ENCODE assay signal across 1 cellular context in genomic region chr9:104745852-104746251, GRCh38.
TF ChIP-seq lines count a peak whose summit lies in the region.

No MANE protein-coding gene starts in this region.

TF ChIP-seq in K562, 482 proteins besides CTCF, POLR2A, EP300 and RAD21 (continued from another document and continues in another):
- TF ChIP-seq SMARCE1 (IDR thresholded peaks at IDR 0.05) (peak; percentile 64), NCOA6 (IDR thresholded peaks at IDR 0.05) (no peak), CHCHD3 (CRISPR knock-in tag; IDR thresholded peaks at IDR 0.05) (no peak), HNRNPUL1 (IDR thresholded peaks at IDR 0.05; ENCODE audit: low read length) (no peak), HMG20B (CRISPR knock-in tag; IDR thresholded peaks at IDR 0.05) (0 out of 2 replicates have a peak, but pooled peaks have one; percentile 22), ETS1 (conservative IDR thresholded peaks at IDR 0.05; ENCODE audit: control insufficient read depth, low read depth, low read length) (no peak), ZNF124 (CRISPR knock-in tag; IDR thresholded peaks at IDR 0.05) (no peak), CHD4 (IDR thresholded peaks at IDR 0.05; ENCODE audit: insufficient read depth, insufficient replicate concordance, low read depth, low read length, poor library complexity, severe bottlenecking) (no peak), ZNF184 (CRISPR knock-in tag; IDR thresholded peaks at IDR 0.05) (no peak), HDAC8 (tag; IDR thresholded peaks at IDR 0.05) (no peak), JUNB (CRISPR knock-in tag; conservative IDR thresholded peaks at IDR 0.05) (no peak), ZNF408 (CRISPR knock-in tag; IDR thresholded peaks at IDR 0.05; ENCODE audit: low read depth) (no peak), KAT2B (IDR thresholded peaks at IDR 0.05; ENCODE audit: low read depth, low read length) (no peak), GMEB1 (CRISPR knock-in tag; IDR thresholded peaks at IDR 0.05) (no peak), MGA (IDR thresholded peaks at IDR 0.05) (no peak), TAF1 (IDR thresholded peaks at IDR 0.05; ENCODE audit: control insufficient read depth, extremely low read depth, insufficient read depth, low read length, severe bottlenecking) (no peak), ELK1 (CRISPR knock-in tag; IDR thresholded peaks at IDR 0.05) (no peak), VEZF1 (CRISPR knock-in tag; IDR thresholded peaks at IDR 0.05) (peak; percentile 45; the same call in 1 of the 2 replicates), MITF (IDR thresholded peaks at IDR 0.05) (no peak), ZC3H11A (IDR thresholded peaks at IDR 0.05; ENCODE audit: low read depth, low read length) (no peak), ZNF518B (CRISPR knock-in tag; IDR thresholded peaks at IDR 0.05) (no peak), POLR3A (IDR thresholded peaks at IDR 0.05; ENCODE audit: borderline replicate concordance, extremely low read depth, insufficient read depth, insufficient read length) (no peak), CREBBP (IDR thresholded peaks at IDR 0.05; ENCODE audit: low read depth, low read length) (no peak), TRIM25 (IDR thresholded peaks at IDR 0.05; ENCODE audit: borderline replicate concordance) (no peak), ZNF23 (CRISPR knock-in tag; IDR thresholded peaks at IDR 0.05) (no peak), ZNF589 (CRISPR knock-in tag; IDR thresholded peaks at IDR 0.05; ENCODE audit: low read depth) (no peak), GATAD2A (IDR thresholded peaks at IDR 0.05) (peak; percentile 51; the same call in 1 of the 2 replicates), NFIX (CRISPR knock-in tag; IDR thresholded peaks at IDR 0.05; ENCODE audit: low read depth) (no peak), IRF2 (CRISPR knock-in tag; IDR thresholded peaks at IDR 0.05) (no peak), ESRRB (CRISPR knock-in tag; IDR thresholded peaks at IDR 0.05; ENCODE audit: borderline replicate concordance) (no peak), CBX1 (IDR thresholded peaks at IDR 0.05; ENCODE audit: low read depth) (no peak), ZNF778 (CRISPR knock-in tag; IDR thresholded peaks at IDR 0.05) (no peak), EZH2 (IDR thresholded peaks at IDR 0.05; ENCODE audit: borderline replicate concordance, low read depth, low read length) (no peak), DDX20 (tag; IDR thresholded peaks at IDR 0.05; ENCODE audit: low read depth) (no peak)
